In genomic region chr15:73771380-73772095, GRCh38 we compare ENCODE assay signal across 19 cellular contexts. TPM values are rescaled to one million over a fixed set of nuclear protein-coding genes. Genes with fewer than 3 reads are reported as not detected.
A peak's percentile ranks its signal among the peaks of the same experiment; 100 is the strongest.
DNase-seq lines count a peak whose midpoint lies in the region; ATAC-seq and TF ChIP-seq lines count a peak whose summit lies in the region.
"Had no signal": no experiment of that assay in that cellular context is flagged by ENCODE, and none has a peak within 500 bp of the region (broad histone marks: within the 10 kb centered on the region; RNA-seq: fewer than 3 reads in every experiment).

No MANE protein-coding gene starts in this region.

- no CpG with 5 or more reads among the region's 12 CpGs for WGBS in neuronal stem cell (ENCODE audit: extremely low coverage in 2 of 2, insufficient read length in 2 of 2, insufficient replicate concordance in 1 of 2), 2 donors

- no peak overlapping the region for H3K27ac ChIP-seq in GM23338 (ENCODE audit: low read depth)
- H3K27ac ChIP-seq in neuronal stem cell (replicated peaks; ENCODE audit: low read length) = no peak overlapping the region
- H3K27ac ChIP-seq in breast epithelium = no peak overlapping the region
- H3K27ac ChIP-seq: HL-60, KMS-11, SJSA1 had no signal

- no peaks in the 10 kb centered on the region; the same call in 2 of the 3 replicates for H3K36me3 Mint-ChIP-seq in GM23338 (ENCODE audit: low read depth)
- H3K36me3 Mint-ChIP-seq in WTC11 = no peaks in the 10 kb centered on the region
- H3K36me3 Mint-ChIP-seq: CD8-positive, alpha-beta T cell had no signal

- H3K27ac Mint-ChIP-seq in GM23338 (no peak overlapping the region), WTC11 (no peak overlapping the region)
- H3K27ac Mint-ChIP-seq: CD8-positive, alpha-beta T cell had no signal

- H2BK12ac ChIP-seq in neuronal stem cell (ENCODE audit: low read length) = no peak overlapping the region

- H3F3A ChIP-seq in GM23338 (replicated peaks; ENCODE audit: low read depth) = no peaks in the 10 kb centered on the region

- CTCF ChIA-PET in WTC11 (lab: Charles Lee) = interaction anchor here (0.7 to 2.9 kb wide), 14 partner anchors 9 to 154 kb away, joined by 3 to 25 read pairs (median 4); partner anchors contain the start of gene INSYN1

- H4K91ac ChIP-seq in neuronal stem cell (ENCODE audit: low read depth, low read length, poor library complexity) = no peak overlapping the region

- H4K20me1 ChIP-seq in GM23338 (replicated peaks; ENCODE audit: insufficient read depth) = no peaks in the 10 kb centered on the region

- no peak overlapping the region for H4K8ac ChIP-seq in neuronal stem cell (ENCODE audit: low read depth, low read length)

- H2BK15ac ChIP-seq in neuronal stem cell (ENCODE audit: low read length) = peak overlapping the region; percentile 6

- H3K27me3 ChIP-seq in GM23338 (ENCODE audit: insufficient read depth) (no peaks in the 10 kb centered on the region), neuronal stem cell (ENCODE audit: control insufficient read depth in 3 of 3, insufficient read depth in 3 of 3, low read depth in 1 of 3, low read length in 3 of 3) (peaks cover 0 to 11% (median 0%) of the 10 kb centered on the region in 3 experiments), breast epithelium (no peaks in the 10 kb centered on the region)

- no peak overlapping the region for H2BK5ac ChIP-seq in neuronal stem cell (ENCODE audit: low read length)

- peaks cover 0 to 2% of the 10 kb centered on the region in 2 donors for H3K9me3 ChIP-seq in neuronal stem cell (replicated peaks in 1 of 2; ENCODE audit: control insufficient read depth in 2 of 2, insufficient read depth in 1 of 2, low read depth in 1 of 2, low read length in 2 of 2)
- H3K9me3 ChIP-seq in breast epithelium = no peaks in the 10 kb centered on the region
- H3K9me3 ChIP-seq: SJSA1 had no signal

- H3K9me3 Mint-ChIP-seq in GM23338 (no peaks in the 10 kb centered on the region), WTC11 (peaks cover 3% of the 10 kb centered on the region)
- H3K9me3 Mint-ChIP-seq: CD8-positive, alpha-beta T cell had no signal

- DNase-seq in GM23338 (ENCODE audit: low spot score) (peak; percentile 63), WTC11 (ENCODE audit: low spot score) (peak; percentile 47), iPS-NIHi11 (ENCODE audit: low spot score) (peak; percentile 58), neuronal stem cell (ENCODE audit: low spot score) (no peak), breast epithelium (ENCODE audit: low spot score in 2 of 2) (no peak), AML-193 (lab: John Stamatoyannopoulos, UW) (no peak)
- DNase-seq: C1 segment of cervical spinal cord; CD8-positive, alpha-beta T cell; DMS153; GOT3; NCI-H1092 treated with DMSO at 0.1 percent for 48 hours; NCI-H2029 treated with DMSO at 0.1 percent for 48 hours; NCI-H526 treated with DMSO at 0.1 percent for 48 hours had no signal

- H3K36me3 ChIP-seq in GM23338 (ENCODE audit: insufficient read depth) = no peaks in the 10 kb centered on the region
- no peaks in the 10 kb centered on the region for H3K36me3 ChIP-seq in neuronal stem cell (replicated peaks in 1 of 2; ENCODE audit: control insufficient read depth in 2 of 2, insufficient read depth in 2 of 2, low read length in 2 of 2)
- H3K36me3 ChIP-seq in breast epithelium = no peaks in the 10 kb centered on the region
- H3K36me3 ChIP-seq: SJSA1 had no signal

- POLR2A ChIA-PET in WTC11 (lab: Charles Lee) = interaction anchor here (0.8 to 0.9 kb wide), 2 partner anchors 15 to 18 kb away, joined by 4 to 5 read pairs; no protein-coding TSS in a partner anchor

- H3K4ac ChIP-seq in neuronal stem cell (ENCODE audit: low read length) = no peak overlapping the region

- H3K18ac ChIP-seq in neuronal stem cell (ENCODE audit: low read length) = peak overlapping the region; percentile 24

- 0 out of 2 replicates have a peak, but pooled peaks cover 5% of the 10 kb centered on the region for H3K9me2 ChIP-seq in GM23338 (ENCODE audit: insufficient read depth)

- H3K14ac ChIP-seq in neuronal stem cell (ENCODE audit: low read length) = no peak overlapping the region

- no peak overlapping the region for H2BK120ac ChIP-seq in neuronal stem cell (ENCODE audit: low read depth, low read length)

- TF ChIP-seq POLR2A in breast epithelium (IDR thresholded peaks at IDR 0.05) = no peak

- ATAC-seq in GM23338 = peak; percentile 73
- ATAC-seq in WTC11 = peak; percentile 68
- no peak for ATAC-seq in GM21529 (IDR thresholded peaks at IDR 0.05; ENCODE audit: unreplicated experiment)
- ATAC-seq: CD8-positive, alpha-beta T cell; Right ventricle myocardium inferior had no signal

- no peaks in the 10 kb centered on the region for H3K79me2 ChIP-seq in GM23338 (replicated peaks; ENCODE audit: insufficient read depth)

- H3K4me3 Mint-ChIP-seq in GM23338 (no peak overlapping the region), WTC11 (no peak overlapping the region)
- H3K4me3 Mint-ChIP-seq: CD8-positive, alpha-beta T cell had no signal

- peaks cover 9% of the 10 kb centered on the region for H3K27me3 Mint-ChIP-seq in GM23338 (ENCODE audit: insufficient read depth, low read depth, poor library complexity)
- H3K27me3 Mint-ChIP-seq in WTC11 (ENCODE audit: low read depth) = no peaks in the 10 kb centered on the region

- H3K4me3 ChIP-seq in GM23338 (no peak overlapping the region), neuronal stem cell (ENCODE audit: low read length in 2 of 2) (no peak overlapping the region), breast epithelium (no peak overlapping the region)
- H3K4me3 ChIP-seq: SJSA1 had no signal

- no peaks in the 10 kb centered on the region; the same call in 1 of the 2 replicates for H3K4me1 ChIP-seq in GM23338 (ENCODE audit: insufficient read depth)
- peaks cover 15 to 28% of the 10 kb centered on the region in 2 donors for H3K4me1 ChIP-seq in neuronal stem cell (ENCODE audit: control insufficient read depth in 2 of 2, insufficient read depth in 1 of 2, low read depth in 1 of 2, low read length in 2 of 2)
- no peaks in the 10 kb centered on the region for H3K4me1 ChIP-seq in breast epithelium
- H3K4me1 ChIP-seq: SJSA1 had no signal

- H3K4me2 ChIP-seq in GM23338 (no peak overlapping the region), neuronal stem cell (ENCODE audit: insufficient read depth, low read length, poor library complexity, severe bottlenecking) (no peak overlapping the region)
- H3K4me2 ChIP-seq: KMS-11 had no signal

- H3K4me1 Mint-ChIP-seq in GM23338 (peaks cover 29% of the 10 kb centered on the region), WTC11 (peaks cover 28% of the 10 kb centered on the region)

- intact Hi-C loops in breast epithelium (cut with DNase I; ENCODE audit: low total_unique reads) = no loop called here

- no peak overlapping the region for H3K23ac ChIP-seq in neuronal stem cell (ENCODE audit: low read depth, low read length, poor library complexity)

- H3K79me1 ChIP-seq in neuronal stem cell (ENCODE audit: low read depth, low read length) = no peaks in the 10 kb centered on the region

- no peak overlapping the region for H2AK5ac ChIP-seq in neuronal stem cell (ENCODE audit: low read depth, low read length)

- H2AFZ ChIP-seq in GM23338 (peak overlapping the region; percentile 56; the same call in 1 of the 2 replicates), neuronal stem cell (ENCODE audit: low read length) (no peak overlapping the region)

- H3K9ac ChIP-seq in neuronal stem cell (ENCODE audit: low read depth, low read length, poor library complexity) = no peak overlapping the region
- H3K9ac ChIP-seq: KMS-11 had no signal

- TF ChIP-seq CTCF in GM23338 (conservative IDR thresholded peaks at IDR 0.05; ENCODE audit: low read depth in 2 of 2) (peak; percentile 50 to 60), WTC11 (IDR thresholded peaks at IDR 0.05) (no peak), breast epithelium (IDR thresholded peaks at IDR 0.05) (no peak)

TF ChIP-seq in GM23338, 12 proteins besides CTCF, POLR2A, EP300 and RAD21 (continues in another document):
- TF ChIP-seq ZNF114 (CRISPR knock-in tag; IDR thresholded peaks at IDR 0.05) = no peak
- TF ChIP-seq CREB1 (CRISPR knock-in tag; IDR thresholded peaks at IDR 0.05; ENCODE audit: low read depth) = no peak
- no peak for TF ChIP-seq POLR2AphosphoS5 (IDR thresholded peaks at IDR 0.05; ENCODE audit: low read depth)
- TF ChIP-seq ETS1 (IDR thresholded peaks at IDR 0.05) = no peak
- TF ChIP-seq EZH2phosphoT487 (IDR thresholded peaks at IDR 0.05; ENCODE audit: unreplicated experiment) = no peak
- TF ChIP-seq JUNB (IDR thresholded peaks at IDR 0.05; ENCODE audit: unreplicated experiment) = no peak
- TF ChIP-seq NANOG (IDR thresholded peaks at IDR 0.05; ENCODE audit: borderline replicate concordance) = no peak

TF ChIP-seq in WTC11, 78 proteins besides CTCF, POLR2A, EP300 and RAD21:
- TF ChIP-seq CBFB (CRISPR knock-in tag; IDR thresholded peaks at IDR 0.05; ENCODE audit: low read depth) (no peak), IRF2 (CRISPR knock-in tag; IDR thresholded peaks at IDR 0.05; ENCODE audit: borderline replicate concordance, low read depth) (no peak), ATF2 (CRISPR knock-in tag; IDR thresholded peaks at IDR 0.05; ENCODE audit: borderline replicate concordance, low read depth) (no peak)

RNA-seq across cellular contexts. Expression of gene INSYN1, which starts 18.4 kb away (rescaled TPM):
- total RNA-seq in GM23338 (2014; rRNA removed; shearing (Covaris generic)) = 4.5 and 14.2 TPM in 2 replicates
- polyA plus RNA-seq in GM23338 (2016; fragmentation: Nextera tagmentation; extraction: Ambion mirVana) = 0.10 and 0.18 TPM in 2 replicates
- total RNA-seq in WTC11 (2021) (9.0 to 11.9 TPM (median 9.8 TPM) in 3 replicates), breast epithelium (1 to 10 TPM; 1.9 to 8.3 (median 2.0) TPM)
- 2.4 TPM for polyA plus RNA-seq in neuronal stem cell (2013, experiment 1 of 2)
- 2.7 TPM for polyA plus RNA-seq in neuronal stem cell (2013, experiment 2 of 2)
- total RNA-seq: CD8-positive, alpha-beta T cell; HT-29; SJSA1 had no signal

Comparison
In these comparisons a context has a peak if more than half of its experiments do, and no peak if none do; other contexts are left out.
1. DNase-seq: peak in GM23338 (single experiment), WTC11 (single experiment) and iPS-NIHi11 (single experiment); none in neuronal stem cell (single experiment), breast epithelium (0 of 2) and AML-193 (0 of 2).
2. CTCF ChIP-seq: peak in GM23338 (2 of 2); none in WTC11 (single experiment) and breast epithelium (0 of 3).